ENCODE assay signal across 8 cellular contexts in genomic region chr14:65412189-65412846, GRCh38. TPM values are rescaled to one million over a fixed set of nuclear protein-coding genes. Genes with fewer than 3 reads are reported as not detected.
A peak's percentile ranks its signal among the peaks of the same experiment; 100 is the strongest.
DNase-seq lines count a peak whose midpoint lies in the region; ATAC-seq and TF ChIP-seq lines count a peak whose summit lies in the region.

Gene FUT8 (plus strand): TSS chr14:65412730. CDS start chr14:65561564, 148,834 bp downstream.

- H3K9me3 ChIP-seq in WERI-Rb-1 (ENCODE audit: severe bottlenecking) (no peaks in the 10 kb centered on the region), breast epithelium (no peaks in the 10 kb centered on the region), iPS-18c (ENCODE audit: control insufficient read depth, insufficient read depth, low read length) (no peaks in the 10 kb centered on the region)

- ATAC-seq in GM18907 (IDR thresholded peaks at IDR 0.05; ENCODE audit: unreplicated experiment): peak; percentile 81
- peak; percentile 75 for ATAC-seq in HG03139 (IDR thresholded peaks at IDR 0.05; ENCODE audit: unreplicated experiment)

- H3K4me3 ChIP-seq in WERI-Rb-1 (ENCODE audit: low read depth, low read length) (peak within 1 kb of the TSS; percentile 98), breast epithelium (peak within 1 kb of the TSS; percentile 85 to 96 (median 87)), iPS-18c (ENCODE audit: insufficient read depth, low read depth, low read length) (peak within 1 kb of the TSS; percentile 89), skin epidermis (peak within 1 kb of the TSS; percentile 68 to 91 (median 75))

- H3K4me1 ChIP-seq in breast epithelium: no peaks in the 10 kb centered on the region

- TF ChIP-seq CTCF in WERI-Rb-1 (IDR thresholded peaks at IDR 0.05; ENCODE audit: low read depth, low read length) (peak; percentile 77), breast epithelium (IDR thresholded peaks at IDR 0.05) (peak; percentile 23 to 42 (median 38))

- H3K36me3 ChIP-seq in WERI-Rb-1 (no peaks in the 10 kb centered on the region), breast epithelium (no peaks in the 10 kb centered on the region)

- intact Hi-C loops in breast epithelium (cut with DNase I; ENCODE audit: low total_unique reads): no loop called here

- H3K27ac ChIP-seq in WERI-Rb-1: peak within 1 kb of the TSS; percentile 70
- H3K27ac ChIP-seq in breast epithelium: peak within 1 kb of the TSS; percentile 94 to 97
- peak within 1 kb of the TSS; percentile 44 to 97 (median 89) for H3K27ac ChIP-seq in skin epidermis

- H3K27me3 ChIP-seq in WERI-Rb-1 (ENCODE audit: insufficient read depth, low read depth, severe bottlenecking): no peaks in the 10 kb centered on the region
- no peaks in the 10 kb centered on the region for H3K27me3 ChIP-seq in breast epithelium

- peak; percentile 36 for TF ChIP-seq POLR2A in breast epithelium (IDR thresholded peaks at IDR 0.05)

- peak; percentile 97 for DNase-seq in AG08396 (ENCODE audit: low spot score)
- DNase-seq in NCI-H2196 treated with DMSO at 0.1 percent for 48 hours (lab: John Stamatoyannopoulos, UW; ENCODE audit: unreplicated experiment): peak; percentile 94
- DNase-seq in WERI-Rb-1: peak; percentile 93
- peak; percentile 94 to 95 for DNase-seq in breast epithelium (ENCODE audit: low spot score in 2 of 2)

RNA-seq across cellular contexts. Expression of gene FUT8, which starts in this region (rescaled TPM):
- 10 to 100 TPM; 36.3 to 69.1 (median 47.2) TPM for total RNA-seq in breast epithelium

Comparison
In these comparisons a context has a peak if more than half of its experiments do, and no peak if none do; other contexts are left out.
1. Peak in every context shown above with its lines: DNase-seq, ATAC-seq, H3K4me3 ChIP-seq and H3K27ac ChIP-seq.